8 cellular contexts compared by ENCODE assay signal in the genomic region with DNA sequence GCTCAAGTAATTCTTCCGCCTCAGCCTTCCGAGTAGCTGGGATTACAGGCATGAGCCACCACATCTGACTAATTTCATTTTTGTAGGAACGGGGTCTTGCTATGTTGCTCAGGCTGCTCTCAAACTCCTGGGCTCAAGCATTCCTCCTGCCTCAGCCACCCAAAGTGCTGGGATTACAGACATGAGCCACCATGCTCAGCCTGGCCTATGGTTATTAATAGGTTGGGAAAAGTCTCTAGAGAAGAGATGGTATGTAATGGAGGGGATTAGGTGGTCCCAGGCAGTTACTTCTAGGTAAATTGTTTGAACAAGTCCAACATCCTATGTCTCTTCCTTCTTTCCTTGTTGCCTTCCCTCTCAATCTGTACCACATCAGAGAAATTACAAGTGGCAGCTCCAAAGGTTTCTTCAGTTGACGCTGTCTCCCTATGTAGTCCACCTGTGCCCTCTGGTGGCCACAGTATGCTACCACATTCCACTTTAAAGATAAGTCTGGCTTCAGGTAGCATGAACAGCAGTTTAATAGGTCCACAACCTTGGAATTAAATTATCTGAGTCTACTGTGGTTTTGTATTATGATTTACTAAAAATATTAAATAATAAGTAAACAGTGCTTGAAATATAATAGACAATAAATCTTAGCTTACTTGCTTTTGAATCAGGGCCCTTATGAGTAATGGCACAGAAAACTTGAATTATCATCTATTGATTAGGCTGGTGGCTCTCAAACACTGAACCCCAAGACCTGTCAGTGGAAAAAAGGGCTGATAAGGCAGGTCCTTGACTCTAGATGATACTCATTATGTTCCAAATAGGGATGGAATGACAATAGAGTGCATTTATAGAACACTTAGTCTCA. TPM values are rescaled to one million over a fixed set of nuclear protein-coding genes. Genes with fewer than 3 reads are reported as not detected.
DNase-seq lines count a peak whose midpoint lies in the region; ATAC-seq and TF ChIP-seq lines count a peak whose summit lies in the region.

No MANE protein-coding gene starts in this region.

- no peaks in the 10 kb centered on the region for H3K9me3 ChIP-seq in esophagus muscularis mucosa

- H3K9me3 Mint-ChIP-seq in natural killer cell treated with Interleukin-12 subunit alpha and Interleukin-12 subunit beta and Interleukin-15 and Interleukin-18, amount 100 ng/mL, for 72 hours: no peaks in the 10 kb centered on the region

- peaks cover 0 to 3% (median 0%) of the 10 kb centered on the region in 4 donors for H3K4me1 ChIP-seq in esophagus muscularis mucosa

- H3K27me3 ChIP-seq in esophagus muscularis mucosa: no peaks in the 10 kb centered on the region

- H3K36me3 Mint-ChIP-seq in natural killer cell treated with Interleukin-12 subunit alpha and Interleukin-12 subunit beta and Interleukin-15 and Interleukin-18, amount 100 ng/mL, for 72 hours: no peaks in the 10 kb centered on the region

- no peak for TF ChIP-seq POLR2A in esophagus muscularis mucosa (IDR thresholded peaks at IDR 0.05; ENCODE audit: low read depth)

- no peak overlapping the region for H3K27ac ChIP-seq in C4-2B
- no peak overlapping the region for H3K27ac ChIP-seq in esophagus muscularis mucosa (replicated peaks in 1 of 4)

- TF ChIP-seq CTCF in C4-2B (conservative IDR thresholded peaks at IDR 0.05) (peak; percentile 97), esophagus muscularis mucosa (IDR thresholded peaks at IDR 0.05) (peak; percentile 87 to 94 (median 94))

- H3K27me3 Mint-ChIP-seq in natural killer cell treated with Interleukin-12 subunit alpha and Interleukin-12 subunit beta and Interleukin-15 and Interleukin-18, amount 100 ng/mL, for 72 hours: no peaks in the 10 kb centered on the region

- peak; percentile 98 for TF ChIP-seq RAD21 in Ishikawa (IDR thresholded peaks at IDR 0.05; ENCODE audit: low read depth)

- TF ChIP-seq EP300 in Ishikawa (IDR thresholded peaks at IDR 0.05; ENCODE audit: borderline replicate concordance) (no peak), esophagus muscularis mucosa (IDR thresholded peaks at IDR 0.05) (no peak)

- DNase-seq in OCI-M1 (lab: John Stamatoyannopoulos, UW) (peak; percentile 87), activated T-cell treated with anti-CD3 and anti-CD28 coated beads for 4 hours (peak; percentile 67), esophagus muscularis mucosa (ENCODE audit: extremely low spot score) (peak; percentile 93), stromal cell of bone marrow (ENCODE audit: low read depth) (peak; percentile 46)
- peak; percentile 69 for DNase-seq in natural killer cell treated with Interleukin-12 subunit alpha and Interleukin-12 subunit beta and Interleukin-15 and Interleukin-18, amount 100 ng/mL, for 72 hours (ENCODE audit: low spot score)

- H3K36me3 ChIP-seq in esophagus muscularis mucosa: peaks cover 5 to 12% (median 11%) of the 10 kb centered on the region in 4 donors

- peaks cover 0 to 3% of the 10 kb centered on the region in 2 donors for H3K4me1 Mint-ChIP-seq in natural killer cell treated with Interleukin-12 subunit alpha and Interleukin-12 subunit beta and Interleukin-15 and Interleukin-18, amount 100 ng/mL, for 72 hours (ENCODE audit: low read depth in 2 of 2)

- intact Hi-C loops in esophagus muscularis mucosa (cut with DNase I): loop anchor here (5.0 kb wide), 1 partner anchor 153 kb away; no protein-coding TSS in a partner anchor

- no peak overlapping the region for H3K27ac Mint-ChIP-seq in natural killer cell treated with Interleukin-12 subunit alpha and Interleukin-12 subunit beta and Interleukin-15 and Interleukin-18, amount 100 ng/mL, for 72 hours

- H3K4me3 ChIP-seq in esophagus muscularis mucosa: no peak overlapping the region

- H3K4me3 Mint-ChIP-seq in natural killer cell treated with Interleukin-12 subunit alpha and Interleukin-12 subunit beta and Interleukin-15 and Interleukin-18, amount 100 ng/mL, for 72 hours: no peak overlapping the region

- peak; percentile 72 for ATAC-seq in GM19452 (IDR thresholded peaks at IDR 0.05; ENCODE audit: unreplicated experiment)
- peak; percentile 78 to 83 for ATAC-seq in natural killer cell treated with Interleukin-12 subunit alpha and Interleukin-12 subunit beta and Interleukin-15 and Interleukin-18, amount 100 ng/mL, for 72 hours

- 72% methylated on average over 4 of the region's 4 CpGs for WGBS in esophagus muscularis mucosa

TF ChIP-seq in Ishikawa, 13 proteins besides CTCF, POLR2A, EP300 and RAD21:
- TF ChIP-seq CEBPB (IDR thresholded peaks at IDR 0.05) (no peak), TEAD4 (IDR thresholded peaks at IDR 0.05) (peak; percentile 46; the same call in 1 of the 2 replicates)

RNA-seq across cellular contexts. Expression of a gene that starts 9.7 kb away (rescaled TPM):
- total RNA-seq in esophagus muscularis mucosa: 1 to 10 TPM; 2.9 to 3.5 (median 3.2) TPM
- total RNA-seq in natural killer cell treated with Interleukin-12 subunit alpha and Interleukin-12 subunit beta and Interleukin-15 and Interleukin-18, amount 100 ng/mL, for 72 hours: 1 to 10 TPM; 2.4 to 2.7 TPM

RNA-seq across cellular contexts. Expression of a gene that starts 9.8 kb away (rescaled TPM):
- total RNA-seq in esophagus muscularis mucosa: 10 to 100 TPM; 17.4 to 26.5 (median 23.1) TPM
- total RNA-seq in natural killer cell treated with Interleukin-12 subunit alpha and Interleukin-12 subunit beta and Interleukin-15 and Interleukin-18, amount 100 ng/mL, for 72 hours: 10 to 100 TPM; 47.5 to 76.7 TPM

RNA-seq across cellular contexts. Expression of a gene that starts 30.2 kb away (rescaled TPM):
- total RNA-seq in esophagus muscularis mucosa: 1 to 10 TPM; 7.9 to 9.2 (median 8.0) TPM
- 10 to 100 TPM in 1 of 2 donors, 1 to 10 TPM in 1; 8.6 to 10.1 TPM for total RNA-seq in natural killer cell treated with Interleukin-12 subunit alpha and Interleukin-12 subunit beta and Interleukin-15 and Interleukin-18, amount 100 ng/mL, for 72 hours

RNA-seq across cellular contexts. Expression of a gene that starts 46.2 kb away (rescaled TPM):
- not detected for total RNA-seq in esophagus muscularis mucosa
- total RNA-seq in natural killer cell treated with Interleukin-12 subunit alpha and Interleukin-12 subunit beta and Interleukin-15 and Interleukin-18, amount 100 ng/mL, for 72 hours: not detected
